16 cellular contexts compared by ENCODE assay signal in genomic region chr3:70984756-70985155, GRCh38.
DNase-seq lines count a peak whose midpoint lies in the region; ATAC-seq and TF ChIP-seq lines count a peak whose summit lies in the region.
"Had no signal": no experiment of that assay in that cellular context is flagged by ENCODE, and none has a peak within 500 bp of the region (broad histone marks: within the 10 kb centered on the region; RNA-seq: fewer than 3 reads in every experiment).

No MANE protein-coding gene starts in this region.

- H3K27me3 Mint-ChIP-seq in T-helper 2 cell treated with Interferon-gamma antibody and Interleukin-4, amounts not matched to agents 5 μg/mL and 100 μg/mL, for 36 hours (ENCODE audit: low read depth) = no peaks in the 10 kb centered on the region
- no peaks in the 10 kb centered on the region for H3K27me3 Mint-ChIP-seq in activated CD4-positive, alpha-beta memory T cell treated with anti-CD3 and anti-CD28 coated beads for 36 hours
- H3K27me3 Mint-ChIP-seq in stimulated activated naive B cell treated with anti-CD40 and anti-IgM and Interleukin-4, amounts not matched to agents 10 μg/mL and 1 μg/mL and 100 μg/mL, for 72 hours = no peaks in the 10 kb centered on the region
- H3K27me3 Mint-ChIP-seq in CD8-positive, alpha-beta memory T cell = no peaks in the 10 kb centered on the region
- H3K27me3 Mint-ChIP-seq: IgD-negative memory B cell had no signal

- H3K27ac Mint-ChIP-seq in T-helper 2 cell treated with Interferon-gamma antibody and Interleukin-4, amounts not matched to agents 5 μg/mL and 100 μg/mL, for 36 hours = peak overlapping the region; percentile 41
- H3K27ac Mint-ChIP-seq in activated CD4-positive, alpha-beta memory T cell treated with anti-CD3 and anti-CD28 coated beads for 36 hours = peak overlapping the region; percentile 70
- H3K27ac Mint-ChIP-seq in stimulated activated naive B cell treated with anti-CD40 and anti-IgM and Interleukin-4, amounts not matched to agents 10 μg/mL and 1 μg/mL and 100 μg/mL, for 72 hours = peak overlapping the region; percentile 73
- peak overlapping the region in 1 of 8 donors; percentile 15 for H3K27ac Mint-ChIP-seq in CD8-positive, alpha-beta memory T cell
- H3K27ac Mint-ChIP-seq: GM23338 had no signal

- no peak for TF ChIP-seq CTCF in fibroblast of mammary gland (conservative IDR thresholded peaks at IDR 0.05; ENCODE audit: control insufficient read depth, insufficient read depth, low read depth, low read length)

- H3K27ac ChIP-seq in CD8-positive, alpha-beta memory T cell (ENCODE audit: low read depth, low read length) = no peak overlapping the region
- H3K27ac ChIP-seq: SK-N-MC had no signal

- no peak for DNase-seq in T-helper 2 cell treated with Interferon-gamma antibody and Interleukin-4, amounts not matched to agents 5 μg/mL and 100 μg/mL, for 36 hours (ENCODE audit: low spot score)
- DNase-seq in T-helper 2 cell = no peak
- no peak for DNase-seq in activated CD4-positive, alpha-beta memory T cell treated with anti-CD3 and anti-CD28 coated beads for 36 hours
- DNase-seq in fibroblast of mammary gland (ENCODE audit: low read depth) = peak; percentile 49
- DNase-seq in stimulated activated naive B cell treated with anti-CD40 and anti-IgM and Interleukin-4, amounts not matched to agents 10 μg/mL and 1 μg/mL and 100 μg/mL, for 72 hours = no peak
- no peak for DNase-seq in CD8-positive, alpha-beta memory T cell
- DNase-seq in OCI-M2 (lab: John Stamatoyannopoulos, UW; ENCODE audit: unreplicated experiment) = no peak
- DNase-seq: 8988T; COR-L47; NCI-H1092 treated with DMSO at 0.1 percent for 48 hours; NCI-H2227 treated with DMSO at 0.1 percent for 48 hours; stimulated activated CD4-positive, alpha-beta T cell treated with anti-CD3 and anti-CD28 coated beads, Interleukin-1b, Interleukin-23, amount 100 ng/mL, for 48 hours had no signal

- peaks cover 37% of the 10 kb centered on the region for H3K36me3 ChIP-seq in CD8-positive, alpha-beta memory T cell (ENCODE audit: insufficient read depth, low read length)

- H3K9me3 ChIP-seq in CD8-positive, alpha-beta memory T cell (ENCODE audit: low read length) = no peaks in the 10 kb centered on the region

- H3K27me3 ChIP-seq in CD8-positive, alpha-beta memory T cell (ENCODE audit: insufficient read depth, low read length, poor library complexity, severe bottlenecking) = no peaks in the 10 kb centered on the region

- peaks cover 51% of the 10 kb centered on the region for H3K4me1 ChIP-seq in CD8-positive, alpha-beta memory T cell (ENCODE audit: insufficient read depth, low read length)

- H3K4me3 ChIP-seq in fibroblast of mammary gland (ENCODE audit: control insufficient read depth, low read depth, low read length) = no peak overlapping the region
- H3K4me3 ChIP-seq in CD8-positive, alpha-beta memory T cell (ENCODE audit: low read length) = no peak overlapping the region
- H3K4me3 ChIP-seq: GM23338, SK-N-MC had no signal

- H3K4me3 Mint-ChIP-seq in T-helper 2 cell treated with Interferon-gamma antibody and Interleukin-4, amounts not matched to agents 5 μg/mL and 100 μg/mL, for 36 hours = no peak overlapping the region
- H3K4me3 Mint-ChIP-seq in activated CD4-positive, alpha-beta memory T cell treated with anti-CD3 and anti-CD28 coated beads for 36 hours = no peak overlapping the region
- no peak overlapping the region for H3K4me3 Mint-ChIP-seq in stimulated activated naive B cell treated with anti-CD40 and anti-IgM and Interleukin-4, amounts not matched to agents 10 μg/mL and 1 μg/mL and 100 μg/mL, for 72 hours
- H3K4me3 Mint-ChIP-seq in CD8-positive, alpha-beta memory T cell = no peak overlapping the region
- H3K4me3 Mint-ChIP-seq: GM23338 had no signal

- intact Hi-C loops in activated CD4-positive, alpha-beta memory T cell treated with anti-CD3 and anti-CD28 coated beads for 36 hours (cut with micrococcal nuclease) = loop anchor here (5.0 kb wide), 3 partner anchors 212 to 373 kb away; no protein-coding TSS in a partner anchor

- ATAC-seq in stimulated activated naive B cell treated with anti-CD40 and anti-IgM and Interleukin-4, amounts not matched to agents 10 μg/mL and 1 μg/mL and 100 μg/mL, for 72 hours (replicated peaks) = no peak
- ATAC-seq in GM19452 (IDR thresholded peaks at IDR 0.05; ENCODE audit: unreplicated experiment) = no peak
- ATAC-seq: GM23338 had no signal

- POLR2A ChIA-PET in activated CD4-positive, alpha-beta memory T cell treated with anti-CD3 and anti-CD28 coated beads for 36 hours (lab: Charles Lee) = no interaction called here
- POLR2A ChIA-PET in CD8-positive, alpha-beta memory T cell (lab: Charles Lee) = no interaction called here

- no peaks in the 10 kb centered on the region for H3K9me3 Mint-ChIP-seq in T-helper 2 cell treated with Interferon-gamma antibody and Interleukin-4, amounts not matched to agents 5 μg/mL and 100 μg/mL, for 36 hours
- H3K9me3 Mint-ChIP-seq in activated CD4-positive, alpha-beta memory T cell treated with anti-CD3 and anti-CD28 coated beads for 36 hours = no peaks in the 10 kb centered on the region
- H3K9me3 Mint-ChIP-seq in stimulated activated naive B cell treated with anti-CD40 and anti-IgM and Interleukin-4, amounts not matched to agents 10 μg/mL and 1 μg/mL and 100 μg/mL, for 72 hours = no peaks in the 10 kb centered on the region
- no peaks in the 10 kb centered on the region for H3K9me3 Mint-ChIP-seq in CD8-positive, alpha-beta memory T cell
- H3K9me3 Mint-ChIP-seq: GM23338, IgD-negative memory B cell had no signal

- peaks cover 43% of the 10 kb centered on the region for H3K4me1 Mint-ChIP-seq in T-helper 2 cell treated with Interferon-gamma antibody and Interleukin-4, amounts not matched to agents 5 μg/mL and 100 μg/mL, for 36 hours (ENCODE audit: low read depth)
- peaks cover 70% of the 10 kb centered on the region for H3K4me1 Mint-ChIP-seq in activated CD4-positive, alpha-beta memory T cell treated with anti-CD3 and anti-CD28 coated beads for 36 hours (ENCODE audit: low read depth)
- H3K4me1 Mint-ChIP-seq in stimulated activated naive B cell treated with anti-CD40 and anti-IgM and Interleukin-4, amounts not matched to agents 10 μg/mL and 1 μg/mL and 100 μg/mL, for 72 hours = peaks cover 23 to 49% of the 10 kb centered on the region in 2 donors
- peaks cover 48 to 76% (median 65%) of the 10 kb centered on the region in 3 donors for H3K4me1 Mint-ChIP-seq in CD8-positive, alpha-beta memory T cell

- CTCF ChIA-PET in activated CD4-positive, alpha-beta memory T cell treated with anti-CD3 and anti-CD28 coated beads for 36 hours (lab: Charles Lee) = interaction anchor here (0.9 kb wide), 1 partner anchor 13 kb away, joined by 3 read pairs; no protein-coding TSS in a partner anchor
- CTCF ChIA-PET in CD8-positive, alpha-beta memory T cell (lab: Charles Lee) = no interaction called here

- H3K36me3 Mint-ChIP-seq in T-helper 2 cell treated with Interferon-gamma antibody and Interleukin-4, amounts not matched to agents 5 μg/mL and 100 μg/mL, for 36 hours (ENCODE audit: low read depth) = peaks cover 74% of the 10 kb centered on the region
- H3K36me3 Mint-ChIP-seq in activated CD4-positive, alpha-beta memory T cell treated with anti-CD3 and anti-CD28 coated beads for 36 hours = peaks cover 72% of the 10 kb centered on the region
- H3K36me3 Mint-ChIP-seq in stimulated activated naive B cell treated with anti-CD40 and anti-IgM and Interleukin-4, amounts not matched to agents 10 μg/mL and 1 μg/mL and 100 μg/mL, for 72 hours = peaks cover 37 to 63% of the 10 kb centered on the region in 2 donors
- peaks cover 3 to 87% (median 33%) of the 10 kb centered on the region in 3 donors for H3K36me3 Mint-ChIP-seq in CD8-positive, alpha-beta memory T cell
